Comparison of ENCODE assay signal across 1 cellular context in genomic region chr10:108836362-108836761, GRCh38.
TF ChIP-seq lines count a peak whose summit lies in the region.

No MANE protein-coding gene starts in this region.

TF ChIP-seq in SK-N-SH treated with all-trans-retinoic acid at 6 μM for 48 hours, 23 proteins besides CTCF, POLR2A, EP300 and RAD21 (continued from another document):
- no peak for TF ChIP-seq CREB5 (CRISPR knock-in tag; IDR thresholded peaks at IDR 0.05; ENCODE audit: low read depth)
- no peak for TF ChIP-seq SNAI2 (CRISPR knock-in tag; IDR thresholded peaks at IDR 0.05)
- no peak for TF ChIP-seq PPARA (CRISPR knock-in tag; IDR thresholded peaks at IDR 0.05; ENCODE audit: borderline replicate concordance)
- TF ChIP-seq ARNTL (CRISPR knock-in tag; IDR thresholded peaks at IDR 0.05; ENCODE audit: borderline replicate concordance, low read depth) = no peak
